19 cellular contexts compared by ENCODE assay signal in the genomic region with DNA sequence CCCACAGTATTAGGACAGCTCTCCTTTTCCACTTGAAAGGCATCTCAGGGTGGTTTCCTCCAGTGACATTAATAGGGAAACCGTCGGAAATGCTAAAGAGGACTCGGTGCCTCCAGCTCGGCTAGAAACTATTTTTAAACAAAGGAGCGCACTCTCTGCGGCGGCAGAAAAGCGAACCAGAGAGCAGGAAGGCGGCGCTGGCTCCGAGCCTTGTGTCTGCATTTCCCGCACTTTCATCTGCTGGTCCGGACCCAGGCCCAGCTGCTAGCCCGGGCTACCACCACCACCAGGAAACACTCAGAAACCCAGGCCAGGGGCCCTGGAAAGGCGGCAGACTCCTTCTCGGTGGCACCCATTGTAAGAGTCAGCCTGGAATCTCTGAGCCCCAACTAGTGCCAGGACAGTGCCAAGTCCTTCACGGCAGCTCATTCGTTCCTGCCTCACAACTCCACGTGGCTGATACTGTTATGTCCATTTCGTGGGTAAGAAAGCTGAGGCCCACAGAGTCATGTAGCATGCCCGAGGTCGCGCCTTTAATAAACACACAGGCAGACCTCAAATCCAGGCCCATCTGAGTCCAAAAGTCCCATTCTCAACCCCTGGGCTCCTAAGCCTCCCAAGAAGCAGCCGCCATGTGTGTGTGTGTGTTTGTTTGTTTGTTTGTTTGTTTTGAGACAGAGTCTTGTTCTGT.
DNase-seq lines count a peak whose midpoint lies in the region; ATAC-seq and TF ChIP-seq lines count a peak whose summit lies in the region.
"Had no signal": no experiment of that assay in that cellular context is flagged by ENCODE, and none has a peak within 500 bp of the region (broad histone marks: within the 10 kb centered on the region; RNA-seq: fewer than 3 reads in every experiment).

No MANE protein-coding gene starts in this region.

- H3K27me3 Mint-ChIP-seq in type B pancreatic cell: no peaks in the 10 kb centered on the region

- H3K27ac ChIP-seq in heart right ventricle (peak overlapping the region in 7 of 10 donors; percentile 1 to 59 (median 34)), dorsolateral prefrontal cortex (peak overlapping the region in 51 of 59 donors; percentile 5 to 89 (median 66)), mesodermal cell (ENCODE audit: low read depth, low read length, severe bottlenecking) (peak overlapping the region; percentile 73)
- H3K27ac ChIP-seq: ascending aorta, parathyroid adenoma, PC-9, thyroid gland had no signal

- peak overlapping the region; percentile 3 for H3K27ac Mint-ChIP-seq in type B pancreatic cell

- TF ChIP-seq CTCF in heart right ventricle (IDR thresholded peaks at IDR 0.05) (no peak), dorsolateral prefrontal cortex (IDR thresholded peaks at IDR 0.05 in 54 of 56, conservative IDR thresholded peaks at IDR 0.05 in 2 of 56; ENCODE audit: low read depth in 1 of 56, partially characterized antibody in 56 of 56) (peak in 1 of 56 donors; percentile 10), type B pancreatic cell (conservative IDR thresholded peaks at IDR 0.05) (no peak)

- H3K4me1 ChIP-seq in heart right ventricle (peaks cover 0 to 41% (median 16%) of the 10 kb centered on the region in 9 donors), mesodermal cell (ENCODE audit: control insufficient read depth, insufficient read depth, low read length, poor library complexity, severe bottlenecking) (peaks cover 39% of the 10 kb centered on the region)
- H3K4me1 ChIP-seq: parathyroid adenoma had no signal

- no peak for DNase-seq in heart right ventricle
- DNase-seq in Right ventricle myocardium superior: no peak
- DNase-seq in dorsolateral prefrontal cortex: peak in 2 of 10 donors; percentile 31 to 60
- DNase-seq in type B pancreatic cell (ENCODE audit: extremely low spot score, unreplicated experiment): no peak
- DNase-seq in T-helper 1 cell: no peak
- DNase-seq in stimulated activated CD4-positive, alpha-beta T cell treated with anti-CD3 and anti-CD28 coated beads, Interleukin-15, amount 100 ng/mL, for 24 hours: no peak
- DNase-seq: activated CD4-positive, alpha-beta T cell treated with anti-CD3 and anti-CD28 coated beads, Interleukin-2, amount 50 U/mL, for 1 hour; esophagus squamous epithelium; left colon; NCI-H1436 treated with DMSO at 0.1 percent for 48 hours; NCI-H748 treated with DMSO at 0.1 percent for 48 hours; PC-9; thyroid gland had no signal

- no peaks in the 10 kb centered on the region for H3K27me3 ChIP-seq in heart right ventricle
- H3K27me3 ChIP-seq in dorsolateral prefrontal cortex: no peaks in the 10 kb centered on the region
- H3K27me3 ChIP-seq: ascending aorta, esophagus squamous epithelium, thyroid gland had no signal

- H3K4me1 Mint-ChIP-seq in type B pancreatic cell (ENCODE audit: unreplicated experiment): peaks cover 39% of the 10 kb centered on the region

- no peaks in the 10 kb centered on the region for H3K9me3 Mint-ChIP-seq in type B pancreatic cell
- H3K9me3 Mint-ChIP-seq: dendritic cell treated with granulocyte-macrophage colony-stimulating factor and Interleukin-4, amounts not matched to agents 40 ng/mL and 50 ng/mL, for 4 days had no signal

- H3K36me3 ChIP-seq in heart right ventricle (no peaks in the 10 kb centered on the region), mesodermal cell (ENCODE audit: control insufficient read depth, insufficient read depth, low read length) (peaks cover 6% of the 10 kb centered on the region)
- H3K36me3 ChIP-seq: ascending aorta, esophagus squamous epithelium, thyroid gland had no signal

- H3K36me3 Mint-ChIP-seq in type B pancreatic cell: peaks cover 2% of the 10 kb centered on the region

- ATAC-seq in heart right ventricle (peak in 1 of 8 donors; percentile 43), Right ventricle myocardium superior (ENCODE audit: poor library complexity) (no peak), HG02588 (IDR thresholded peaks at IDR 0.05; ENCODE audit: unreplicated experiment) (no peak)
- ATAC-seq: left colon had no signal

- WGBS in heart right ventricle, 2 donors: 36 to 43% methylated on average over 24 of the region's 24 CpGs
- WGBS in mesodermal cell (ENCODE audit: insufficient coverage in 2 of 2), 2 experiments: 75 to 79% methylated on average over 20 to 23 of the region's 24 CpGs

- intact Hi-C loops in heart right ventricle (cut with DNase I): loop anchor here in 1 of 10 donors (10.0 kb wide), 1 partner anchor 73 kb away; no protein-coding TSS in a partner anchor
- intact Hi-C loops in Right ventricle myocardium superior (cut with DNase I): no loop called here
- intact Hi-C loops in dorsolateral prefrontal cortex (cut with DNase I): loop anchor here in 1 of 2 donors (5.0 kb wide), 1 partner anchor 74 kb away; the partner anchor contains the start of gene VAV2

- peak overlapping the region in 1 of 10 donors; percentile 14 for H3K4me3 ChIP-seq in heart right ventricle
- peak overlapping the region in 21 of 59 donors; percentile 1 to 46 (median 19) for H3K4me3 ChIP-seq in dorsolateral prefrontal cortex
- H3K4me3 ChIP-seq in mesodermal cell (ENCODE audit: extremely low read depth, insufficient read depth, low read length, poor library complexity, severe bottlenecking): no peak overlapping the region
- H3K4me3 ChIP-seq: ascending aorta, esophagus squamous epithelium, PC-9, skin epidermis, thyroid gland had no signal

- H3K4me3 Mint-ChIP-seq in type B pancreatic cell: peak overlapping the region; percentile 21
- H3K4me3 Mint-ChIP-seq: dendritic cell treated with granulocyte-macrophage colony-stimulating factor and Interleukin-4, amounts not matched to agents 40 ng/mL and 50 ng/mL, for 4 days had no signal

- no peaks in the 10 kb centered on the region for H3K9me3 ChIP-seq in heart right ventricle
- H3K9me3 ChIP-seq in mesodermal cell (ENCODE audit: control insufficient read depth, low read length): no peaks in the 10 kb centered on the region
- H3K9me3 ChIP-seq: ascending aorta, esophagus squamous epithelium, thyroid gland had no signal
